Comparison of ENCODE assay signal across 35 cellular contexts in genomic region chr20:5811746-5812145, GRCh38.
DNase-seq lines count a peak whose midpoint lies in the region; ATAC-seq, FAIRE-seq and TF ChIP-seq lines count a peak whose summit lies in the region.
"Had no signal": no experiment of that assay in that cellular context is flagged by ENCODE, and none has a peak within 500 bp of the region (broad histone marks: within the 10 kb centered on the region; RNA-seq: fewer than 3 reads in every experiment).

No MANE protein-coding gene starts in this region.

- peaks cover 37% of the 10 kb centered on the region for H3K4me1 ChIP-seq in HepG2 (ENCODE audit: insufficient read depth, low read length)
- no peaks in the 10 kb centered on the region for H3K4me1 ChIP-seq in right lobe of liver
- peaks cover 65% of the 10 kb centered on the region for H3K4me1 ChIP-seq in OCI-LY7 (ENCODE audit: insufficient read depth, low read length, poor library complexity, severe bottlenecking)
- H3K4me1 ChIP-seq in K562 (replicated peaks in 1 of 2; ENCODE audit: control insufficient read depth in 2 of 2, insufficient read depth in 2 of 2, low read length in 2 of 2), result no peaks in the 10 kb centered on the region
- H3K4me1 ChIP-seq: Caco-2 had no signal

- DNase-seq in HepG2 (ENCODE audit: low spot score) (no peak), right lobe of liver (no peak), OCI-LY7 (ENCODE audit: low spot score) (peak; percentile 44), K562 (ENCODE audit: extremely low read depth in 1 of 4, low spot score in 3 of 4) (no peak), posterior cingulate gyrus (no peak)
- DNase-seq: 8988T; ACHN; AML-193; BE2C; C1 segment of cervical spinal cord; Caco-2; Calu3; CD4-positive, alpha-beta memory T cell; CD4-positive, alpha-beta T cell; CD4-positive, CD25-positive, alpha-beta regulatory T cell; CD8-positive, alpha-beta memory T cell; CD8-positive, alpha-beta T cell; COR-L47; DMS 273 treated with DMSO at 0.1 percent for 48 hours; DMS153; DMS53; DMS79; DMS79 treated with DMSO at 0.1 percent for 48 hours; DND-41; EL had no signal

- intact Hi-C loops in HepG2 (cut with micrococcal nuclease; ENCODE audit: unreplicated experiment) (no loop called here), right lobe of liver (cut with DNase I) (no loop called here), OCI-LY7 (cut with micrococcal nuclease; ENCODE audit: unreplicated experiment) (no loop called here), K562 (cut with micrococcal nuclease) (no loop called here), posterior cingulate gyrus (cut with DNase I) (no loop called here)

- TF ChIP-seq CTCF in HepG2 (CRISPR knock-in tag; IDR thresholded peaks at IDR 0.05) (no peak), right lobe of liver (IDR thresholded peaks at IDR 0.05) (no peak), OCI-LY7 (conservative IDR thresholded peaks at IDR 0.05; ENCODE audit: low read length) (no peak), SU-DHL-6 (IDR thresholded peaks at IDR 0.05; ENCODE audit: insufficient read depth, low read length, poor library complexity, severe bottlenecking) (no peak), K562 (IDR thresholded peaks at IDR 0.05 in 2 of 3, conservative IDR thresholded peaks at IDR 0.05 in 1 of 3; ENCODE audit: insufficient read depth in 2 of 3, low read depth in 1 of 3, low read length in 3 of 3) (no peak)

- no peak overlapping the region for H3K4me2 ChIP-seq in HepG2 (ENCODE audit: low read depth, low read length)
- no peak overlapping the region for H3K4me2 ChIP-seq in OCI-LY7 (ENCODE audit: low read length)
- peak overlapping the region; percentile 40 for H3K4me2 ChIP-seq in SU-DHL-6 (ENCODE audit: low read depth, low read length, poor library complexity, severe bottlenecking)
- H3K4me2 ChIP-seq in K562 (ENCODE audit: insufficient read depth, low read length), result no peak overlapping the region
- H3K4me2 ChIP-seq: A549; BLaER1; BLaER1 treated with 17β-estradiol and CSF1 and Interleukin-3, amounts not matched to agents 10 nM and 100 nM had no signal

- no peaks in the 10 kb centered on the region for H3K27me3 ChIP-seq in HepG2 (ENCODE audit: control insufficient read depth in 1 of 2, insufficient read depth in 2 of 2, low read length in 2 of 2)
- no peaks in the 10 kb centered on the region for H3K27me3 ChIP-seq in right lobe of liver
- no peaks in the 10 kb centered on the region for H3K27me3 ChIP-seq in SU-DHL-6 (ENCODE audit: low read length)
- H3K27me3 ChIP-seq in K562 (ENCODE audit: control insufficient read depth in 2 of 2, insufficient read depth in 2 of 2, low read length in 2 of 2), result no peaks in the 10 kb centered on the region
- H3K27me3 ChIP-seq: BE2C; BLaER1; BLaER1 treated with 17β-estradiol and CSF1 and Interleukin-3, amounts not matched to agents 10 nM and 100 nM had no signal

- FAIRE-seq in HepG2 (lab: Jason Lieb, UNC) (no peak), K562 (lab: Jason Lieb, UNC) (no peak)
- FAIRE-seq: A204.1, D721Med had no signal

- H2AFZ ChIP-seq in HepG2 (ENCODE audit: low read length) (no peak overlapping the region), OCI-LY7 (ENCODE audit: low read length) (no peak overlapping the region), SU-DHL-6 (ENCODE audit: low read depth, low read length, severe bottlenecking) (no peak overlapping the region), K562 (ENCODE audit: low read depth, low read length) (no peak overlapping the region)

- no peak overlapping the region for H3K9ac ChIP-seq in HepG2 (ENCODE audit: insufficient read depth, low read depth, low read length)
- H3K9ac ChIP-seq in SU-DHL-6 (ENCODE audit: low read length), result peak overlapping the region; percentile 31; the same call in 1 of the 2 replicates
- no peak overlapping the region for H3K9ac ChIP-seq in K562 (ENCODE audit: insufficient read depth in 1 of 2, low read depth in 2 of 2, low read length in 2 of 2)
- H3K9ac ChIP-seq: BLaER1; BLaER1 treated with 17β-estradiol and CSF1 and Interleukin-3, amounts not matched to agents 10 nM and 100 nM had no signal

- TF ChIP-seq RAD21 in HepG2 (CRISPR knock-in tag; IDR thresholded peaks at IDR 0.05) (no peak), K562 (CRISPR knock-in tag; conservative IDR thresholded peaks at IDR 0.05 in 1 of 2, IDR thresholded peaks at IDR 0.05 in 1 of 2) (no peak)

- TF ChIP-seq POLR2A in HepG2 (IDR thresholded peaks at IDR 0.05; ENCODE audit: insufficient read depth in 1 of 2, low read depth in 2 of 2, low read length in 2 of 2) (no peak), right lobe of liver (IDR thresholded peaks at IDR 0.05) (no peak), K562 (conservative IDR thresholded peaks at IDR 0.05) (no peak)

- H3K79me2 ChIP-seq in HepG2 (ENCODE audit: insufficient read depth, low read length) (no peaks in the 10 kb centered on the region), OCI-LY7 (ENCODE audit: insufficient read depth, low read depth, low read length) (peaks cover 23% of the 10 kb centered on the region; the same call in 1 of the 2 replicates), SU-DHL-6 (ENCODE audit: insufficient read depth, low read length) (peaks cover 32% of the 10 kb centered on the region; the same call in 1 of the 2 replicates), K562 (ENCODE audit: control insufficient read depth, insufficient read depth, low read length) (no peaks in the 10 kb centered on the region)

- no peaks in the 10 kb centered on the region for H3K9me3 ChIP-seq in HepG2 (ENCODE audit: low read length)
- H3K9me3 ChIP-seq in right lobe of liver, result no peaks in the 10 kb centered on the region
- H3K9me3 ChIP-seq in OCI-LY7 (ENCODE audit: low read length), result no peaks in the 10 kb centered on the region
- H3K9me3 ChIP-seq in SU-DHL-6 (ENCODE audit: insufficient read depth, low read length), result no peaks in the 10 kb centered on the region
- no peaks in the 10 kb centered on the region for H3K9me3 ChIP-seq in K562 (replicated peaks; ENCODE audit: control insufficient read depth, insufficient read depth, low read depth, low read length)
- H3K9me3 ChIP-seq: A549, BE2C, BLaER1, Caco-2 had no signal

- no peaks in the 10 kb centered on the region for H3K9me1 ChIP-seq in K562 (ENCODE audit: control insufficient read depth, insufficient read depth, low read length)

- in situ Hi-C loops in HepG2 (cut with HindIII; ENCODE audit: extremely low pct_ligation_motif_present, low pct_unique_long_range_greater_than_20kb), result no loop called here
- in situ Hi-C loops in K562 (cut with MboI), result no loop called here

- H3K27ac ChIP-seq in HepG2 (ENCODE audit: extremely low read length, insufficient read depth, low read length) (no peak overlapping the region), right lobe of liver (no peak overlapping the region), OCI-LY7 (ENCODE audit: low read depth, low read length, poor library complexity, severe bottlenecking) (no peak overlapping the region), SU-DHL-6 (ENCODE audit: low read depth, low read length) (peak overlapping the region; percentile 77), K562 (ENCODE audit: extremely low read depth, low read depth, low read length) (no peak overlapping the region)
- H3K27ac ChIP-seq: 22Rv1; A549; BLaER1; BLaER1 treated with 17β-estradiol and CSF1 and Interleukin-3, amounts not matched to agents 10 nM and 100 nM; C4-2B had no signal

- peaks cover 52% of the 10 kb centered on the region for H3F3A ChIP-seq in SU-DHL-6 (ENCODE audit: insufficient read depth)

- WGBS in HepG2 (ENCODE audit: low lambda C conversion rate), result 90% methylated on average over 4 of the region's 4 CpGs
- WGBS in right lobe of liver (ENCODE audit: insufficient coverage, low coverage, low lambda C conversion rate, missing lambda C conversion rate), result 84% methylated on average over 4 of the region's 4 CpGs
- 68% methylated on average over 4 of the region's 4 CpGs for WGBS in K562 (ENCODE audit: insufficient coverage, low coverage, missing lambda C conversion rate)

- no peak for ATAC-seq in HepG2
- no peak for ATAC-seq in right lobe of liver
- no peak for ATAC-seq in K562
- no peak for ATAC-seq in HG02798 (IDR thresholded peaks at IDR 0.05; ENCODE audit: poor library complexity, unreplicated experiment)
- no peak for ATAC-seq in GM18873 (IDR thresholded peaks at IDR 0.05; ENCODE audit: low FRiP score, unreplicated experiment)
- ATAC-seq: A549; CD8-positive, alpha-beta T cell had no signal

- H3K4me3 ChIP-seq in HepG2 (replicated peaks in 1 of 3; ENCODE audit: insufficient read depth in 1 of 3, low read depth in 2 of 3, low read length in 3 of 3) (no peak overlapping the region), right lobe of liver (no peak overlapping the region), OCI-LY7 (ENCODE audit: low read depth, low read length, poor library complexity, severe bottlenecking) (no peak overlapping the region), SU-DHL-6 (ENCODE audit: insufficient read depth, low read length, poor library complexity, severe bottlenecking) (no peak overlapping the region), K562 (no peak overlapping the region)
- H3K4me3 ChIP-seq: A549; BLaER1; BLaER1 treated with 17β-estradiol and CSF1 and Interleukin-3, amounts not matched to agents 10 nM and 100 nM had no signal

- CTCF ChIA-PET in HepG2 (lab: Yijun Ruan, JAX; ENCODE audit: low intra/inter-chr PET ratio, low total read pairs), result no interaction called here
- CTCF ChIA-PET in OCI-LY7 (lab: Charles Lee; ENCODE audit: unreplicated experiment), result no interaction called here
- CTCF ChIA-PET in K562 (lab: Yijun Ruan, JAX; ENCODE audit: low intra/inter-chr PET ratio), result no interaction called here

- H3K9me2 ChIP-seq in OCI-LY7 (ENCODE audit: insufficient read depth, low read length) (no peaks in the 10 kb centered on the region), SU-DHL-6 (replicated peaks; ENCODE audit: insufficient read depth, low read length) (no peaks in the 10 kb centered on the region)

- TF ChIP-seq EP300 in HepG2 (IDR thresholded peaks at IDR 0.05; ENCODE audit: low read depth in 2 of 2, low read length in 2 of 2), result no peak
- TF ChIP-seq EP300 in HepG2 (CRISPR knock-in tag; IDR thresholded peaks at IDR 0.05; ENCODE audit: borderline replicate concordance), result no peak
- no peak for TF ChIP-seq EP300 in K562 (IDR thresholded peaks at IDR 0.05; ENCODE audit: low read length)

- H3K36me3 ChIP-seq in HepG2 (replicated peaks in 1 of 2; ENCODE audit: control insufficient read depth in 1 of 2, insufficient read depth in 2 of 2, low read length in 2 of 2) (no peaks in the 10 kb centered on the region), right lobe of liver (no peaks in the 10 kb centered on the region), OCI-LY7 (ENCODE audit: insufficient read depth, low read length) (peaks cover 29% of the 10 kb centered on the region), SU-DHL-6 (ENCODE audit: low read length) (peaks cover 7% of the 10 kb centered on the region), K562 (ENCODE audit: control insufficient read depth, insufficient read depth, low read length) (no peaks in the 10 kb centered on the region)
- H3K36me3 ChIP-seq: BE2C had no signal

- no TSS peak for BruUV-seq in HepG2 (replicated peaks; lab: Mats Ljungman, UMichigan)
- TSS peak; percentile 11 for BruUV-seq in OCI-LY7 (replicated peaks; lab: Mats Ljungman, UMichigan)
- BruUV-seq in K562 (replicated peaks; lab: Mats Ljungman, UMichigan), result no TSS peak

- POLR2A ChIA-PET in HepG2 (lab: Yijun Ruan, JAX) (no interaction called here), OCI-LY7 (lab: Charles Lee) (interaction anchor here (1.0 to 1.4 kb wide), 2 partner anchors 10 to 13 kb away, joined by 3 read pairs; no protein-coding TSS in a partner anchor), K562 (lab: Yijun Ruan, JAX) (no interaction called here)

- H4K20me1 ChIP-seq in HepG2 (ENCODE audit: insufficient read depth, low read length) (no peaks in the 10 kb centered on the region), OCI-LY7 (ENCODE audit: insufficient read depth, low read length) (no peaks in the 10 kb centered on the region), SU-DHL-6 (ENCODE audit: low read depth, low read length) (no peaks in the 10 kb centered on the region), K562 (replicated peaks; ENCODE audit: control insufficient read depth, insufficient read depth, low read length) (no peaks in the 10 kb centered on the region)
